ENCODE assay signal across 24 cellular contexts in genomic region chr4:22932326-22932725, GRCh38.
"Had no signal": no experiment of that assay in that cellular context is flagged by ENCODE, and none has a peak within 500 bp of the region (broad histone marks: within the 10 kb centered on the region; RNA-seq: fewer than 3 reads in every experiment).

No MANE protein-coding gene starts in this region.

- H3K36me3 Mint-ChIP-seq: activated naive CD8-positive, alpha-beta T cell treated with anti-CD3 and anti-CD28 coated beads, Interleukin-2, amount 10 ng/mL, durations not matched to agents 7 days and 5 days; brain; naive thymus-derived CD8-positive, alpha-beta T cell had no signal

- H3K9me3 Mint-ChIP-seq: activated CD4-positive, alpha-beta T cell treated with anti-CD3 and anti-CD28 coated beads, Interleukin-2, amount 10 ng/mL, durations not matched to agents 24 days and 14 days; activated CD8-positive, alpha-beta T cell treated with anti-CD3 and anti-CD28 coated beads for 36 hours; activated naive CD8-positive, alpha-beta T cell treated with anti-CD3 and anti-CD28 coated beads, Interleukin-2, amount 10 ng/mL, durations not matched to agents 7 days and 5 days; activated T-helper 2 cell treated with anti-CD3 and anti-CD28 coated beads, Interferon-gamma antibody, Interleukin-2, Interleukin-4, amounts not matched to agents 10 μg/mL and 5 μg/mL and 100 μg/mL, durations not matched to agents 14 hours and 24 hours and 36 hours; T-helper 1 cell treated with Interleukin-12 subunit alpha and Interleukin-12 subunit beta and Interleukin-4 antibody, amounts not matched to agents 30 μg/mL and 1 μg/mL, for 36 hours had no signal

- H3K4me3 ChIP-seq: dorsolateral prefrontal cortex, psoas muscle, right lobe of liver had no signal

- FAIRE-seq: colon, small intestine had no signal

- H3K36me3 ChIP-seq: right lobe of liver had no signal

- H3K4me3 Mint-ChIP-seq: activated CD4-positive, alpha-beta T cell treated with anti-CD3 and anti-CD28 coated beads, Interleukin-2, amount 10 ng/mL, durations not matched to agents 24 days and 14 days; activated CD8-positive, alpha-beta T cell treated with anti-CD3 and anti-CD28 coated beads for 36 hours; activated naive CD8-positive, alpha-beta T cell treated with anti-CD3 and anti-CD28 coated beads, Interleukin-2, amount 10 ng/mL, durations not matched to agents 7 days and 5 days; activated T-cell treated with anti-CD3 and anti-CD28 coated beads, Interleukin-2, amount 50 U/mL, for 24 hours; brain; naive thymus-derived CD8-positive, alpha-beta T cell; T-helper 1 cell treated with Interleukin-12 subunit alpha and Interleukin-12 subunit beta and Interleukin-4 antibody, amounts not matched to agents 30 μg/mL and 1 μg/mL, for 36 hours had no signal

- DNase-seq: activated CD4-positive, alpha-beta T cell treated with anti-CD3 and anti-CD28 coated beads, Interleukin-2, amount 10 ng/mL, durations not matched to agents 24 days and 14 days; activated CD8-positive, alpha-beta T cell treated with anti-CD3 and anti-CD28 coated beads for 36 hours; activated naive CD4-positive, alpha-beta T cell treated with Interleukin-2 at 50 U/mL for 16 hours; activated naive CD8-positive, alpha-beta T cell treated with anti-CD3 and anti-CD28 coated beads, Interleukin-2, amount 10 ng/mL, durations not matched to agents 7 days and 5 days; activated T-cell treated with anti-CD3 and anti-CD28 coated beads, Interleukin-2, amount 50 U/mL, for 24 hours; amygdala; central memory CD4-positive, alpha-beta T cell; dorsolateral prefrontal cortex; foreskin keratinocyte; glutamatergic neuron; hypothalamus; islet precursor cell; mesenchymal stem cell; naive thymus-derived CD8-positive, alpha-beta T cell; psoas muscle; right lobe of liver; small intestine; stimulated activated CD4-positive, alpha-beta T cell treated with anti-CD3 and anti-CD28 coated beads, Interleukin-15, amount 100 ng/mL, for 24 hours; stimulated activated CD4-positive, alpha-beta T cell treated with anti-CD3 and anti-CD28 coated beads, Interleukin-4, amount 100 ng/mL, for 1 hour had no signal

- H3K9me3 ChIP-seq: psoas muscle, right lobe of liver had no signal

- H3K27me3 ChIP-seq: foreskin keratinocyte, right lobe of liver had no signal

- ATAC-seq: activated CD8-positive, alpha-beta T cell treated with anti-CD3 and anti-CD28 coated beads for 36 hours; foreskin keratinocyte; left lobe of liver; naive thymus-derived CD8-positive, alpha-beta T cell; psoas muscle; right lobe of liver had no signal

- H3K27ac Mint-ChIP-seq: activated CD4-positive, alpha-beta T cell treated with anti-CD3 and anti-CD28 coated beads, Interleukin-2, amount 10 ng/mL, durations not matched to agents 24 days and 14 days; activated CD8-positive, alpha-beta T cell treated with anti-CD3 and anti-CD28 coated beads for 36 hours; activated naive CD8-positive, alpha-beta T cell treated with anti-CD3 and anti-CD28 coated beads, Interleukin-2, amount 10 ng/mL, durations not matched to agents 7 days and 5 days; activated T-cell treated with anti-CD3 and anti-CD28 coated beads, Interleukin-2, amount 50 U/mL, for 24 hours; activated T-helper 2 cell treated with anti-CD3 and anti-CD28 coated beads, Interferon-gamma antibody, Interleukin-2, Interleukin-4, amounts not matched to agents 10 μg/mL and 5 μg/mL and 100 μg/mL, durations not matched to agents 14 hours and 24 hours and 36 hours; brain; naive thymus-derived CD8-positive, alpha-beta T cell; T-helper 1 cell treated with Interleukin-12 subunit alpha and Interleukin-12 subunit beta and Interleukin-4 antibody, amounts not matched to agents 30 μg/mL and 1 μg/mL, for 36 hours had no signal

- H3K4me1 Mint-ChIP-seq: activated CD4-positive, alpha-beta T cell treated with anti-CD3 and anti-CD28 coated beads, Interleukin-2, amount 10 ng/mL, durations not matched to agents 24 days and 14 days; activated naive CD8-positive, alpha-beta T cell treated with anti-CD3 and anti-CD28 coated beads, Interleukin-2, amount 10 ng/mL, durations not matched to agents 7 days and 5 days; brain had no signal
